ENCODE assay signal across 19 cellular contexts in the genomic region with DNA sequence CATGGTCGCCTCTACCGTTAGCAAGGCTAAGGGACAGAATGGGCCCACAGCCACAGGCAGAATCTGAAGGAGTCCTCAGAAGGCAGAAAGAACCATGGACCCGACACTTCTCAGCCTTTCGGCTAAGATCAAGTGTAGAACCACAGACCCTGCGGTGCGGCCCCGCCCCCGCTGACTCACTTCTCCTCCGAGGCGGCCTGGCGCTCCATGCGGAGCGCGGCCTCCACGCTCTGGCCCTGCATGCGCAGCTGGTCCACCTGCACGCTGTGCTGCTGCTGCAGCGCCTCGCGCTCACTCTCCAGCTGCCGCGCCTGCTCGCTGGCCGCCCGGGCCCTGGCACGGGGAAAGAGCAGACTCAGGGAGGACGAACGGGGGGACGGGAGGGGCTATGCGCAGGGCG. TPM values are rescaled to one million over a fixed set of nuclear protein-coding genes. Genes with fewer than 3 reads are reported as not detected.
"Had no signal": no experiment of that assay in that cellular context is flagged by ENCODE, and none has a peak within 500 bp of the region (broad histone marks: within the 10 kb centered on the region; RNA-seq: fewer than 3 reads in every experiment).

No MANE protein-coding gene starts in this region.

RNA-seq across cellular contexts. Expression of gene CTAG2, which starts 9.7 kb away (rescaled TPM):
- total RNA-seq: activated naive CD4-positive, alpha-beta T cell treated with anti-CD3 and anti-CD28 coated beads for 36 hours; activated naive CD4-positive, alpha-beta T cell treated with anti-CD3 and anti-CD28 coated beads, Interleukin-2, amount 50 U/mL, for 72 hours; activated T-cell treated with anti-CD3 and anti-CD28 coated beads, Interleukin-2, amount 50 U/mL, for 72 hours; activated T-helper 1 cell treated with anti-CD3 and anti-CD28 coated beads, Interleukin-12 subunit alpha, Interleukin-12 subunit beta, Interleukin-2, Interleukin-4 antibody, amounts not matched to agents 30 ng/mL and 10 ng/mL and 1 ng/mL, durations not matched to agents 14 hours and 24 hours and 36 hours; activated T-helper 17 cell treated with anti-CD3 and anti-CD28 coated beads, Interleukin-2, amount 50 U/mL, for 72 hours; activated T-helper 2 cell treated with anti-CD3 and anti-CD28 coated beads, Interferon-gamma antibody, Interleukin-2, Interleukin-4, amounts not matched to agents 10 μg/mL and 5 μg/mL and 100 μg/mL, durations not matched to agents 14 hours and 24 hours and 36 hours; aorta; ascending aorta; astrocyte; body of pancreas; breast epithelium; bronchial epithelial cell; cardiac muscle cell; cardiac septum; cerebellum had no signal
- polyA plus RNA-seq: cardiac muscle cell had no signal

RNA-seq across cellular contexts. Expression of gene CTAG1B, which starts 24.6 kb away (rescaled TPM):
- total RNA-seq: activated naive CD4-positive, alpha-beta T cell treated with anti-CD3 and anti-CD28 coated beads for 36 hours; activated naive CD4-positive, alpha-beta T cell treated with anti-CD3 and anti-CD28 coated beads, Interleukin-2, amount 50 U/mL, for 72 hours; activated naive CD8-positive, alpha-beta T cell treated with anti-CD3 and anti-CD28 coated beads for 36 hours; activated naive CD8-positive, alpha-beta T cell treated with anti-CD3 and anti-CD28 coated beads, Interleukin-2, amount 10 ng/mL, durations not matched to agents 7 days and 5 days; activated T-cell treated with anti-CD3 and anti-CD28 coated beads, Interleukin-2, amount 50 U/mL, for 4 hours; activated T-cell treated with anti-CD3 and anti-CD28 coated beads, Interleukin-2, amount 50 U/mL, for 72 hours; activated T-helper 1 cell treated with anti-CD3 and anti-CD28 coated beads, Interleukin-12 subunit alpha, Interleukin-12 subunit beta, Interleukin-2, Interleukin-4 antibody, amounts not matched to agents 30 ng/mL and 10 ng/mL and 1 ng/mL, durations not matched to agents 14 hours and 24 hours and 36 hours; activated T-helper 17 cell treated with anti-CD3 and anti-CD28 coated beads, Interleukin-2, amount 50 U/mL, for 72 hours; activated T-helper 2 cell treated with anti-CD3 and anti-CD28 coated beads, Interferon-gamma antibody, Interleukin-2, Interleukin-4, amounts not matched to agents 10 μg/mL and 5 μg/mL and 100 μg/mL, durations not matched to agents 14 hours and 24 hours and 36 hours; adrenal gland; aorta; ascending aorta; astrocyte; body of pancreas; bronchial epithelial cell; cardiac muscle cell; cardiac septum; cerebellum had no signal
- polyA plus RNA-seq: aorta, cardiac muscle cell had no signal

RNA-seq across cellular contexts. Expression of gene CTAG1A, which starts 58.8 kb away (rescaled TPM):
- total RNA-seq: activated naive CD4-positive, alpha-beta T cell treated with anti-CD3 and anti-CD28 coated beads for 36 hours; activated naive CD4-positive, alpha-beta T cell treated with anti-CD3 and anti-CD28 coated beads, Interleukin-2, amount 50 U/mL, for 72 hours; activated naive CD8-positive, alpha-beta T cell treated with anti-CD3 and anti-CD28 coated beads for 36 hours; activated naive CD8-positive, alpha-beta T cell treated with anti-CD3 and anti-CD28 coated beads, Interleukin-2, amount 10 ng/mL, durations not matched to agents 7 days and 5 days; activated T-cell treated with anti-CD3 and anti-CD28 coated beads, Interleukin-2, amount 50 U/mL, for 4 hours; activated T-cell treated with anti-CD3 and anti-CD28 coated beads, Interleukin-2, amount 50 U/mL, for 72 hours; activated T-helper 1 cell treated with anti-CD3 and anti-CD28 coated beads, Interleukin-12 subunit alpha, Interleukin-12 subunit beta, Interleukin-2, Interleukin-4 antibody, amounts not matched to agents 30 ng/mL and 10 ng/mL and 1 ng/mL, durations not matched to agents 14 hours and 24 hours and 36 hours; activated T-helper 17 cell treated with anti-CD3 and anti-CD28 coated beads, Interleukin-2, amount 50 U/mL, for 72 hours; activated T-helper 2 cell treated with anti-CD3 and anti-CD28 coated beads, Interferon-gamma antibody, Interleukin-2, Interleukin-4, amounts not matched to agents 10 μg/mL and 5 μg/mL and 100 μg/mL, durations not matched to agents 14 hours and 24 hours and 36 hours; adrenal gland; aorta; ascending aorta; astrocyte; body of pancreas; bronchial epithelial cell; cardiac muscle cell; cardiac septum; cerebellum had no signal
- polyA plus RNA-seq: aorta, cardiac muscle cell had no signal
